ENCODE assay signal across 19 cellular contexts in the genomic region with DNA sequence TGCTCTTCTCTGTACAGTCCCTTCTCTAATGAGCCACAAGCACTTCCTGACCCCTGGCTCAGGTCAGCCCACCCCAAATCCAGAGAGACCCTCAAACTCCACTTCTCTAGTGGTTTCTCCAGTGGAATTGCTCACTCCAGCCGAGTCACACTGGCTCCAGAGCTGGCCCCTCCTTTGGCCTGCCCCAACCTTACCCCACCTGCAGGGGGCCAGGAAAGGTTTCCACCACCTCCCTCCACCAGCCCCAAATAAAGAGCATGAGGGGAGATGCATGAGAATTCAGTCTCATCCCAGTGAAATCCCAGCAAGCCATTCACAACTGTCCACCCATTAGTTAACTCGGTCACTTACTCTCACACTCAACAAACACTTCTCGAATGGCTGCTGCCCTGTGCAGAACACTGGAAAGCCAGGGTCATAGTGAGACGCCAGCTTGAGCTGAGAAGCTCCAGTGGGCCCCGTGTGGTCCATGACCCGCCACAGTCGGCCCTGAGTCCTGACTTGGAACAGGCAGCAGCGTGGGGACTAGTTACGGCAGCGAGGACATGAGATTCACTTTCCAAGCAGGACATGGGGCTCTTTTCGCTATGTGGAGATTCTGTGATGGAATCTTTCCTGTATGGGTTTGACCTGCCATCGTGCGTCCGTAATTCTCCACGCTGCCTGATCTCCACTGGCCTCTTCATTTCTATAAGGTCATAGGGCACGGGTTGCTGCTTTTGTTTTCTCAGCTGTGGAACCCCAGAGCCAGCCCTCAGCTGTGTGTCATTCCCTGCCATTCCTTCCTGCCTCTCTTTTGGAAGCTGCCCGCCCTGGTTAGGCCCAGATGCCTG. TPM values are rescaled to one million over a fixed set of nuclear protein-coding genes. Genes with fewer than 3 reads are reported as not detected.
DNase-seq lines count a peak whose midpoint lies in the region; ATAC-seq and TF ChIP-seq lines count a peak whose summit lies in the region.
"Had no signal": no experiment of that assay in that cellular context is flagged by ENCODE, and none has a peak within 500 bp of the region (broad histone marks: within the 10 kb centered on the region; RNA-seq: fewer than 3 reads in every experiment).

No MANE protein-coding gene starts in this region.

- H3K9me3 ChIP-seq in breast epithelium: no peaks in the 10 kb centered on the region
- H3K9me3 ChIP-seq in SJCRH30 (replicated peaks): no peaks in the 10 kb centered on the region
- H3K9me3 ChIP-seq in endodermal cell (ENCODE audit: control insufficient read depth, low read length): no peaks in the 10 kb centered on the region
- H3K9me3 ChIP-seq: transverse colon had no signal

- no TSS peak for BruUV-seq in MCF 10A (replicated peaks; lab: Mats Ljungman, UMichigan)

- no peak for ATAC-seq in GM18517 (IDR thresholded peaks at IDR 0.05; ENCODE audit: unreplicated experiment)
- no peak for ATAC-seq in GM18520 (IDR thresholded peaks at IDR 0.05; ENCODE audit: unreplicated experiment)

- H3K27ac Mint-ChIP-seq in MCF 10A (ENCODE audit: low read depth, unreplicated experiment): no peak overlapping the region
- H3K27ac Mint-ChIP-seq in endodermal cell: peak overlapping the region; percentile 19
- H3K27ac Mint-ChIP-seq: natural killer cell had no signal

- CTCF ChIA-PET in MCF 10A (lab: Yijun Ruan, JAX): no interaction called here

- H3K4me1 ChIP-seq in breast epithelium: no peaks in the 10 kb centered on the region
- H3K4me1 ChIP-seq in SJCRH30: peaks cover 11% of the 10 kb centered on the region; the same call in 1 of the 2 replicates
- no peaks in the 10 kb centered on the region for H3K4me1 ChIP-seq in endodermal cell (ENCODE audit: control insufficient read depth, insufficient read depth, low read length)

- DNase-seq in MCF 10A (ENCODE audit: unreplicated experiment) (no peak), breast epithelium (ENCODE audit: low spot score in 2 of 2) (no peak), SJCRH30 (peak; percentile 20 to 43), endodermal cell (no peak), smooth muscle cell of the brain vasculature (ENCODE audit: low read depth, low spot score) (peak; percentile 83), GF-D8 (lab: John Stamatoyannopoulos, UW) (no peak)
- DNase-seq: activated CD8-positive, alpha-beta memory T cell treated with anti-CD3 and anti-CD28 coated beads, Interleukin-2, amount 50 U/mL, for 48 hours; effector CD4-positive, alpha-beta T cell; EL; kidney glomerular epithelial cell; natural killer cell; NCI-H1417 treated with DMSO at 0.1 percent for 48 hours; NCI-H524 treated with DMSO at 0.1 percent for 48 hours; SHP77 treated with DMSO at 0.1 percent for 48 hours; small intestine; transverse colon had no signal

- H3K27ac ChIP-seq in breast epithelium: no peak overlapping the region
- no peak overlapping the region for H3K27ac ChIP-seq in SJCRH30
- H3K27ac ChIP-seq in endodermal cell (ENCODE audit: low read depth, low read length): peak overlapping the region; percentile 22
- H3K27ac ChIP-seq: transverse colon had no signal

- H3K27me3 Mint-ChIP-seq in MCF 10A (ENCODE audit: insufficient read depth, unreplicated experiment) (peaks cover 27% of the 10 kb centered on the region), endodermal cell (ENCODE audit: insufficient read depth) (no peaks in the 10 kb centered on the region)

- no peak for TF ChIP-seq POLR2A in breast epithelium (IDR thresholded peaks at IDR 0.05)

- 78 to 86% methylated on average over 13 to 17 of the region's 17 CpGs for WGBS in endodermal cell (ENCODE audit: insufficient coverage in 1 of 2, insufficient read length in 1 of 2), 2 experiments

- intact Hi-C loops in MCF 10A (cut with micrococcal nuclease) (no loop called here), breast epithelium (cut with DNase I; ENCODE audit: low total_unique reads) (no loop called here)

- H3K4me1 Mint-ChIP-seq in MCF 10A (ENCODE audit: insufficient read depth, unreplicated experiment) (no peaks in the 10 kb centered on the region), endodermal cell (peaks cover 36% of the 10 kb centered on the region)

- H3K9ac ChIP-seq in endodermal cell (ENCODE audit: extremely low read depth, low read length, poor library complexity, severe bottlenecking): no peak overlapping the region

- TF ChIP-seq CTCF in MCF 10A (IDR thresholded peaks at IDR 0.05; ENCODE audit: unreplicated experiment): peak; percentile 10
- TF ChIP-seq CTCF in breast epithelium (IDR thresholded peaks at IDR 0.05): no peak
- TF ChIP-seq CTCF in endodermal cell (conservative IDR thresholded peaks at IDR 0.05): peak; percentile 75

- peaks cover 0 to 22% of the 10 kb centered on the region in 2 donors for H3K27me3 ChIP-seq in breast epithelium
- peaks cover 29% of the 10 kb centered on the region; the same call in 1 of the 2 replicates for H3K27me3 ChIP-seq in SJCRH30
- H3K27me3 ChIP-seq in endodermal cell (ENCODE audit: control insufficient read depth, insufficient read depth, low read length, poor library complexity, severe bottlenecking): no peaks in the 10 kb centered on the region
- H3K27me3 ChIP-seq: transverse colon had no signal

- no peak overlapping the region for H3K4me3 Mint-ChIP-seq in MCF 10A (ENCODE audit: unreplicated experiment)
- H3K4me3 Mint-ChIP-seq in endodermal cell: no peak overlapping the region
- H3K4me3 Mint-ChIP-seq: natural killer cell had no signal

- no peaks in the 10 kb centered on the region for H3K9me3 Mint-ChIP-seq in MCF 10A (ENCODE audit: unreplicated experiment)
- no peaks in the 10 kb centered on the region for H3K9me3 Mint-ChIP-seq in endodermal cell
- H3K9me3 Mint-ChIP-seq: natural killer cell had no signal

- POLR2A ChIA-PET in MCF 10A (lab: Yijun Ruan, JAX): no interaction called here

- H3K4me3 ChIP-seq in breast epithelium (no peak overlapping the region), SJCRH30 (no peak overlapping the region), endodermal cell (ENCODE audit: low read length) (no peak overlapping the region)
- H3K4me3 ChIP-seq: transverse colon had no signal

- H3K36me3 Mint-ChIP-seq in MCF 10A (ENCODE audit: insufficient read depth, unreplicated experiment) (no peaks in the 10 kb centered on the region), endodermal cell (ENCODE audit: low read depth) (no peaks in the 10 kb centered on the region)
- H3K36me3 Mint-ChIP-seq: natural killer cell had no signal

- H3K36me3 ChIP-seq in breast epithelium (no peaks in the 10 kb centered on the region), SJCRH30 (no peaks in the 10 kb centered on the region), endodermal cell (ENCODE audit: control insufficient read depth, insufficient read depth, low read length) (no peaks in the 10 kb centered on the region)
- H3K36me3 ChIP-seq: transverse colon had no signal

RNA-seq across cellular contexts. Expression of a gene that starts 44.2 kb away (rescaled TPM):
- total RNA-seq in MCF 10A (2022): not detected in 2 replicates
- total RNA-seq in breast epithelium: 1 to 10 TPM in 2 of 3 donors, under 1 TPM in 1; 0.33 to 2.1 (median 1.3) TPM
- not detected in 2 replicates for total RNA-seq in SJCRH30 (2014; rRNA removed; shearing (Covaris generic))
- total RNA-seq in endodermal cell: 1 to 10 TPM in 1 of 2 donors, under 1 TPM in 1; 0.58 to 1.3 TPM
- 0.43 TPM for polyA plus RNA-seq in endodermal cell (2013, experiment 1 of 2)
- not detected for polyA plus RNA-seq in endodermal cell (2013, experiment 2 of 2)
- total RNA-seq: HT1080 had no signal

Comparison
In these comparisons a context has a peak if more than half of its experiments do, and no peak if none do; other contexts are left out.
1. CTCF ChIP-seq: peak in MCF 10A (single experiment) and endodermal cell (single experiment); none in breast epithelium (0 of 3).
2. DNase-seq: peak in SJCRH30 (2 of 2) and smooth muscle cell of the brain vasculature (single experiment); none in MCF 10A (single experiment), breast epithelium (0 of 2), endodermal cell (single experiment) and GF-D8 (single experiment).